Comparison of ENCODE assay signal across 8 cellular contexts in the genomic region with DNA sequence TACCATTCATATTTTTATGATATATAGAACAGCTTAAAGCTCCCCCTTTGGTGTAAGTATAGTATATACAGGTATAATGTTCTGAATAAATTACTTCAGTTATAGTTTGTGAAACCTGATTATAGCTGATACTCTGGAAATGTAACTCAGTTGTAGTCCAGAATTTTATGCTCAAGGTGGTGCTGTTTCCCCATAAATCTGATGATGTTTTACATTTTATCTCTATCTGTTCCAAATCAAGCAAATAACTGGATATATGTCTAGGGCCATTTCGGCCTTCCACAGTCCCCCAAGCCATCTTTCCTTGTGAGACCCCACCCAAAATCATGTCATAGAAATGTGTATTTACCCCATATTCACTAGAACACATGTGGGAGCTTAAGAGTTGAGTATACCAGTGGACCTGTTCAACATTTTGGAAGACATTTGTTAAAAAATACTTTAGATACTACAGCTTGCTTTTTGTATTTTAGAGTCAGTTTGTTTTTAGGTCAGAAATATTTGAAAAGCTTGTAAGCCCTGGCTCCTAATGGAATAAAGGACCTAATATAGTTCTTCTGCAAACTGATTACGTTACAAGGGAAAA.
A peak's percentile ranks its signal among the peaks of the same experiment; 100 is the strongest.
DNase-seq lines count a peak whose midpoint lies in the region; ATAC-seq, FAIRE-seq and TF ChIP-seq lines count a peak whose summit lies in the region.

No MANE protein-coding gene starts in this region.

- peak; percentile 81 to 88 for TF ChIP-seq RAD21 in K562 (CRISPR knock-in tag; conservative IDR thresholded peaks at IDR 0.05 in 1 of 2, IDR thresholded peaks at IDR 0.05 in 1 of 2)

- TF ChIP-seq POLR2A in K562 (conservative IDR thresholded peaks at IDR 0.05): no peak
- no peak for TF ChIP-seq POLR2A in suprapubic skin (IDR thresholded peaks at IDR 0.05)

- no peak overlapping the region for H3K4me2 ChIP-seq in K562 (ENCODE audit: insufficient read depth, low read length)

- H3K27ac ChIP-seq in K562 (ENCODE audit: extremely low read depth, low read depth, low read length) (no peak overlapping the region), suprapubic skin (no peak overlapping the region)

- H3K9me1 ChIP-seq in K562 (ENCODE audit: control insufficient read depth, insufficient read depth, low read length): no peaks in the 10 kb centered on the region

- H3K36me3 ChIP-seq in K562 (ENCODE audit: control insufficient read depth, insufficient read depth, low read length): peaks cover 10% of the 10 kb centered on the region
- H3K36me3 ChIP-seq in suprapubic skin: no peaks in the 10 kb centered on the region

- TF ChIP-seq EP300 in K562 (IDR thresholded peaks at IDR 0.05; ENCODE audit: low read length) (no peak), suprapubic skin (IDR thresholded peaks at IDR 0.05) (no peak)

- H3K4me1 ChIP-seq in K562 (replicated peaks in 1 of 2; ENCODE audit: control insufficient read depth in 2 of 2, insufficient read depth in 2 of 2, low read length in 2 of 2) (no peaks in the 10 kb centered on the region), suprapubic skin (no peaks in the 10 kb centered on the region)

- no peak overlapping the region for H2AFZ ChIP-seq in K562 (ENCODE audit: low read depth, low read length)

- no TSS peak for BruUV-seq in K562 (replicated peaks; lab: Mats Ljungman, UMichigan)

- intact Hi-C loops in K562 (cut with micrococcal nuclease): loop anchor here (1.0 to 10.0 kb wide), 4 partner anchors 263 to 455 kb away; partner anchors contain the start of gene VGLL4

- POLR2A ChIA-PET in K562 (lab: Yijun Ruan, JAX): interaction anchor here (0.6 kb wide), 1 partner anchor 1638 kb away, joined by 4 read pairs; no protein-coding TSS in a partner anchor

- H3K27me3 ChIP-seq in K562 (ENCODE audit: control insufficient read depth in 2 of 2, insufficient read depth in 2 of 2, low read length in 2 of 2): no peaks in the 10 kb centered on the region
- no peaks in the 10 kb centered on the region for H3K27me3 ChIP-seq in suprapubic skin

- H3K9me3 ChIP-seq in K562 (replicated peaks; ENCODE audit: control insufficient read depth, insufficient read depth, low read depth, low read length): no peaks in the 10 kb centered on the region
- H3K9me3 ChIP-seq in suprapubic skin: no peaks in the 10 kb centered on the region

- CTCF ChIA-PET in K562 (lab: Yijun Ruan, JAX; ENCODE audit: low intra/inter-chr PET ratio): interaction anchor here (0.6 to 2.4 kb wide), 14 partner anchors 157 to 1101 kb away, joined by 3 to 44 read pairs (median 4); partner anchors contain the start of gene TAMM41

- FAIRE-seq in K562 (lab: Jason Lieb, UNC): no peak

- DNase-seq in NCI-H345 (lab: John Stamatoyannopoulos, UW) (peak; percentile 26), NCI-H345 treated with DMSO at 0.1 percent for 48 hours (lab: John Stamatoyannopoulos, UW; ENCODE audit: unreplicated experiment) (no peak), NCI-H2029 treated with DMSO at 0.1 percent for 48 hours (lab: John Stamatoyannopoulos, UW) (peak; percentile 82), K562 (ENCODE audit: extremely low read depth in 1 of 4, low spot score in 3 of 4) (peak in 2 of 4 experiments; percentile 19 to 29), inferior parietal cortex (ENCODE audit: extremely low spot score) (peak; percentile 88), suprapubic skin (ENCODE audit: low spot score in 2 of 2) (no peak), SKM-1 treated with dmso at 0.1 percent for 144 hours (lab: John Stamatoyannopoulos, UW; ENCODE audit: unreplicated experiment) (no peak)

- H3K9ac ChIP-seq in K562 (ENCODE audit: insufficient read depth in 1 of 2, low read depth in 2 of 2, low read length in 2 of 2): no peak overlapping the region

- H3K79me2 ChIP-seq in K562 (ENCODE audit: control insufficient read depth, insufficient read depth, low read length): no peaks in the 10 kb centered on the region

- peak; percentile 56 to 82 (median 59); a peak in 5 of 6 replicates for TF ChIP-seq CTCF in K562 (IDR thresholded peaks at IDR 0.05 in 2 of 3, conservative IDR thresholded peaks at IDR 0.05 in 1 of 3; ENCODE audit: insufficient read depth in 2 of 3, low read depth in 1 of 3, low read length in 3 of 3)
- peak; percentile 38 to 56 for TF ChIP-seq CTCF in suprapubic skin (IDR thresholded peaks at IDR 0.05)

- H3K4me3 ChIP-seq in K562 (no peak overlapping the region), suprapubic skin (no peak overlapping the region)

- no peaks in the 10 kb centered on the region for H4K20me1 ChIP-seq in K562 (replicated peaks; ENCODE audit: control insufficient read depth, insufficient read depth, low read length)

- ATAC-seq in K562 (peak; percentile 74), HG02623 (IDR thresholded peaks at IDR 0.05; ENCODE audit: unreplicated experiment) (no peak)

- WGBS in K562 (ENCODE audit: insufficient coverage, low coverage, missing lambda C conversion rate): 56% methylated on average over 2 of the region's 2 CpGs
- 51% methylated on average over 2 of the region's 2 CpGs for WGBS in suprapubic skin

- in situ Hi-C loops in K562 (cut with MboI): no loop called here

TF ChIP-seq in K562, 482 proteins besides CTCF, POLR2A, EP300 and RAD21 (continues in another document):
- TF ChIP-seq, protein P1, sequence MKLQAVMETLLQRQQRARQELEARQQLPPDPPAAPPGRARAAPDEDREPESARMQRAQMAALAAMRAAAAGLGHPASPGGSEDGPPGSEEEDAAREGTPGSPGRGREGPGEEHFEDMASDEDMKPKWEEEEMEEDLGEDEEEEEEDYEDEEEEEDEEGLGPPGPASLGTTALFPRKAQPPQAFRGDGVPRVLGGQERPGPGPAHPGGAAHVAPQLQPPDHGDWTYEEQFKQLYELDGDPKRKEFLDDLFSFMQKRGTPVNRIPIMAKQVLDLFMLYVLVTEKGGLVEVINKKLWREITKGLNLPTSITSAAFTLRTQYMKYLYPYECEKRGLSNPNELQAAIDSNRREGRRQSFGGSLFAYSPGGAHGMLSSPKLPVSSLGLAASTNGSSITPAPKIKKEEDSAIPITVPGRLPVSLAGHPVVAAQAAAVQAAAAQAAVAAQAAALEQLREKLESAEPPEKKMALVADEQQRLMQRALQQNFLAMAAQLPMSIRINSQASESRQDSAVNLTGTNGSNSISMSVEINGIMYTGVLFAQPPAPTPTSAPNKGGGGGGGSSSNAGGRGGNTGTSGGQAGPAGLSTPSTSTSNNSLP (IDR thresholded peaks at IDR 0.05; ENCODE audit: borderline replicate concordance, low read depth, low read length): peak; percentile 72; the same call in 1 of the 2 replicates
- TF ChIP-seq CC2D1A (IDR thresholded peaks at IDR 0.05): 0 out of 2 replicates have a peak, but pooled peaks have one; percentile 25
- peak; percentile 43; the same call in 1 of the 2 replicates for TF ChIP-seq TEAD4 (IDR thresholded peaks at IDR 0.05; ENCODE audit: low read length)
- no peak for TF ChIP-seq TEAD4 (CRISPR knock-in tag; IDR thresholded peaks at IDR 0.05; ENCODE audit: borderline replicate concordance)
- no peak for TF ChIP-seq ZNF146 (CRISPR knock-in tag; IDR thresholded peaks at IDR 0.05; ENCODE audit: unreplicated experiment)
- TF ChIP-seq THAP12 (CRISPR knock-in tag; IDR thresholded peaks at IDR 0.05): no peak
- TF ChIP-seq HMG20A (CRISPR knock-in tag; conservative IDR thresholded peaks at IDR 0.05): no peak
- TF ChIP-seq ILF3 (IDR thresholded peaks at IDR 0.05; ENCODE audit: borderline replicate concordance): no peak
- peak; percentile 56 for TF ChIP-seq SMC3 (conservative IDR thresholded peaks at IDR 0.05; ENCODE audit: insufficient read depth, low read depth, low read length)
- peak; percentile 44; the same call in 1 of the 2 replicates for TF ChIP-seq GATA2 (CRISPR knock-in tag; IDR thresholded peaks at IDR 0.05)
- no peak for TF ChIP-seq PRMT5 (CRISPR knock-in tag; IDR thresholded peaks at IDR 0.05)
- TF ChIP-seq ARID1B (IDR thresholded peaks at IDR 0.05): no peak
- TF ChIP-seq SUPT5H (IDR thresholded peaks at IDR 0.05): no peak
- TF ChIP-seq SNRNP70 (optimal IDR thresholded peaks at IDR 0.05; ENCODE audit: low read depth, low read length): no peak
- no peak for TF ChIP-seq SMAD4 (CRISPR knock-in tag; conservative IDR thresholded peaks at IDR 0.05)
- no peak for TF ChIP-seq NCOA1 (IDR thresholded peaks at IDR 0.05; ENCODE audit: low read depth)
- no peak for TF ChIP-seq TBP (optimal IDR thresholded peaks at IDR 0.05; ENCODE audit: low read depth, low read length)
- TF ChIP-seq PHB2 (IDR thresholded peaks at IDR 0.05; ENCODE audit: low read depth): no peak
- TF ChIP-seq, protein P2, sequence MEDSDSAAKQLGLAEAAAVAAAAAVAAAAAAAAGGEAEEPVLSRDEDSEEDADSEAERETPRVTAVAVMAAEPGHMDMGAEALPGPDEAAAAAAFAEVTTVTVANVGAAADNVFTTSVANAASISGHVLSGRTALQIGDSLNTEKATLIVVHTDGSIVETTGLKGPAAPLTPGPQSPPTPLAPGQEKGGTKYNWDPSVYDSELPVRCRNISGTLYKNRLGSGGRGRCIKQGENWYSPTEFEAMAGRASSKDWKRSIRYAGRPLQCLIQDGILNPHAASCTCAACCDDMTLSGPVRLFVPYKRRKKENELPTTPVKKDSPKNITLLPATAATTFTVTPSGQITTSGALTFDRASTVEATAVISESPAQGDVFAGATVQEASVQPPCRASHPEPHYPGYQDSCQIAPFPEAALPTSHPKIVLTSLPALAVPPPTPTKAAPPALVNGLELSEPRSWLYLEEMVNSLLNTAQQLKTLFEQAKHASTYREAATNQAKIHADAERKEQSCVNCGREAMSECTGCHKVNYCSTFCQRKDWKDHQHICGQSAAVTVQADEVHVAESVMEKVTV (CRISPR knock-in tag; IDR thresholded peaks at IDR 0.05): peak; percentile 76

Comparison
In these comparisons a context has a peak if more than half of its experiments do, and no peak if none do; other contexts are left out.
1. DNase-seq: peak in NCI-H345 (single experiment), NCI-H2029 treated with DMSO at 0.1 percent for 48 hours (single experiment) and inferior parietal cortex (single experiment); none in NCI-H345 treated with DMSO at 0.1 percent for 48 hours (single experiment), suprapubic skin (0 of 2) and SKM-1 treated with dmso at 0.1 percent for 144 hours (single experiment).